ENCODE assay signal across 1 cellular context in genomic region chr19:9140159-9140874, GRCh38.
TF ChIP-seq lines count a peak whose summit lies in the region.

TSS of gene ZNF317 (plus strand) at chr19:9140397. CDS start at chr19:9156017, 15,620 bp downstream.

TF ChIP-seq in WTC11, 78 proteins besides CTCF, POLR2A, EP300 and RAD21 (continued from another document):
- TF ChIP-seq HMGXB4 (CRISPR knock-in tag; IDR thresholded peaks at IDR 0.05): no peak
- TF ChIP-seq AR (CRISPR knock-in tag; IDR thresholded peaks at IDR 0.05): no peak
- TF ChIP-seq NR2C2 (CRISPR knock-in tag; IDR thresholded peaks at IDR 0.05): no peak
- no peak for TF ChIP-seq JUN (CRISPR knock-in tag; IDR thresholded peaks at IDR 0.05)
- TF ChIP-seq ZBTB21 (CRISPR knock-in tag; IDR thresholded peaks at IDR 0.05; ENCODE audit: borderline replicate concordance): no peak
- TF ChIP-seq ZNF232 (CRISPR knock-in tag; IDR thresholded peaks at IDR 0.05): no peak
- TF ChIP-seq USF2 (CRISPR knock-in tag; IDR thresholded peaks at IDR 0.05): peak; percentile 51; the same call in 1 of the 2 replicates
- TF ChIP-seq ZNF121 (CRISPR knock-in tag; IDR thresholded peaks at IDR 0.05): no peak
- TF ChIP-seq PRRX2 (CRISPR knock-in tag; IDR thresholded peaks at IDR 0.05): no peak
- TF ChIP-seq RELA (CRISPR knock-in tag; IDR thresholded peaks at IDR 0.05; ENCODE audit: borderline replicate concordance): no peak
- TF ChIP-seq NFE2L1 (CRISPR knock-in tag; IDR thresholded peaks at IDR 0.05): no peak
- no peak for TF ChIP-seq ZNF416 (CRISPR knock-in tag; IDR thresholded peaks at IDR 0.05)
- TF ChIP-seq TP53 (CRISPR knock-in tag; IDR thresholded peaks at IDR 0.05): no peak
- no peak for TF ChIP-seq CDX4 (CRISPR knock-in tag; IDR thresholded peaks at IDR 0.05; ENCODE audit: borderline replicate concordance)
- TF ChIP-seq FOXJ3 (CRISPR knock-in tag; IDR thresholded peaks at IDR 0.05; ENCODE audit: borderline replicate concordance): no peak
- 0 out of 2 replicates have a peak, but pooled peaks have one; percentile 55 for TF ChIP-seq ZBTB43 (CRISPR knock-in tag; IDR thresholded peaks at IDR 0.05)
- TF ChIP-seq ZNF671 (CRISPR knock-in tag; IDR thresholded peaks at IDR 0.05): no peak
- TF ChIP-seq HMGA2 (CRISPR knock-in tag; IDR thresholded peaks at IDR 0.05): no peak
- peak; percentile 42; the same call in 1 of the 2 replicates for TF ChIP-seq ZNF512 (CRISPR knock-in tag; IDR thresholded peaks at IDR 0.05; ENCODE audit: borderline replicate concordance)
TF ChIP-seq in WTC11: peak in this region for 7.
